In the genomic region with DNA sequence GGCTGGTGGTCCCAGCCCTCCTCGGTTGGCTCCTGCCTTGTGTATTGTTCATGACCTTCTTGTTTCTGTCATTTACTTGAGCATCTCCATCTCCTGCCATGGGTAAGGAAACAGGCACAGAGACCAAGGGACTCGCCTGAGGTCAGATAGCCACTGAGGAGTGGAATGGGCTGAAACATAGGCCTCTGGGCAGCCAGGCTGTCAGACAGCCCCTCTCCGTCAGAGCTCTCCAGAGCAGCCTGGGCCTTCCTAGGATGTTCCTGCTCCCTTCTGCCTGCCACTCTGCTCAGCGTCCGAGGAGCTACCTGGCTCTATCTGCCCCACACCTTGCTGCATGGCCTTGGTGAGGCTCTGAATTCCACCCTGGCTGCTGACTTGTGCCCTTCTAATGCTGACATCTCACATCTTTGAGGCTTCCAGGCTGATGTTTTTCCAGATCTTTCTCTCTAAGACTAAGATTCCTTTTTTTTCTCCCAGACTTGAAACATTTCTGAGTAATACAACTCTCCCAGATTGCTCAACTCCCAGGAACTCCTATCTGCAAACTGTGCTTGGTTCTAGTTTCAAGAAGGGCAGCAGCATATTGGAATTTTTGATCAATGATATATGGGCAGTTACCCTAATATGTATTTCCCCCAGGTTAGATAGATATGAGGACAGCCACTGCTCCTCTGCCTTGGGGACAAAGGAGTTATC, we compare ENCODE assay signal across 8 cellular contexts.
DNase-seq lines count a peak whose midpoint lies in the region; ATAC-seq lines count a peak whose summit lies in the region.

No MANE protein-coding gene starts in this region.

- H3K36me3 Mint-ChIP-seq in T-cell = no peaks in the 10 kb centered on the region

- no peaks in the 10 kb centered on the region for H3K4me1 Mint-ChIP-seq in stimulated activated naive CD8-positive, alpha-beta T cell treated with anti-CD3 and anti-CD28 coated beads, Interleukin-15, amount 100 ng/mL, for 72 hours
- H3K4me1 Mint-ChIP-seq in T-cell = no peaks in the 10 kb centered on the region

- no peak overlapping the region for H3K27ac Mint-ChIP-seq in stimulated activated naive CD8-positive, alpha-beta T cell treated with anti-CD3 and anti-CD28 coated beads, Interleukin-15, amount 100 ng/mL, for 72 hours
- H3K27ac Mint-ChIP-seq in T-cell = no peak overlapping the region

- no peak overlapping the region; the same call in 1 of the 2 replicates for H3K9ac ChIP-seq in BLaER1

- no peaks in the 10 kb centered on the region for H3K9me3 Mint-ChIP-seq in stimulated activated naive CD8-positive, alpha-beta T cell treated with anti-CD3 and anti-CD28 coated beads, Interleukin-15, amount 100 ng/mL, for 72 hours
- H3K9me3 Mint-ChIP-seq in T-cell = no peaks in the 10 kb centered on the region

- CTCF ChIA-PET in T-cell (lab: Charles Lee) = no interaction called here

- H3K9me3 ChIP-seq in BLaER1 = no peaks in the 10 kb centered on the region

- H3K4me1 ChIP-seq in BLaER1 = peaks cover 31% of the 10 kb centered on the region

- peak overlapping the region; percentile 94 for H3K4me2 ChIP-seq in BLaER1

- DNase-seq in left cardiac atrium (no peak), skeletal muscle cell (ENCODE audit: low read depth) (peak; percentile 54), T-cell (no peak), NCI-H510A treated with DMSO at 0.1 percent for 48 hours (lab: John Stamatoyannopoulos, UW) (no peak)
- no peak for DNase-seq in stimulated activated naive CD8-positive, alpha-beta T cell treated with anti-CD3 and anti-CD28 coated beads, Interleukin-15, amount 100 ng/mL, for 72 hours
- DNase-seq in activated naive CD4-positive, alpha-beta T cell (lab: John Stamatoyannopoulos, UW) = no peak

- no peaks in the 10 kb centered on the region for H3K36me3 ChIP-seq in BLaER1

- no peak overlapping the region for H3K4me3 Mint-ChIP-seq in stimulated activated naive CD8-positive, alpha-beta T cell treated with anti-CD3 and anti-CD28 coated beads, Interleukin-15, amount 100 ng/mL, for 72 hours
- no peak overlapping the region for H3K4me3 Mint-ChIP-seq in T-cell

- H3K4me3 ChIP-seq in BLaER1 = peak overlapping the region; percentile 10; the same call in 1 of the 2 replicates
- no peak overlapping the region for H3K4me3 ChIP-seq in skeletal muscle cell (ENCODE audit: low read depth, low read length)

- no peaks in the 10 kb centered on the region for H4K20me1 ChIP-seq in BLaER1

- peak; percentile 18 to 20 for ATAC-seq in left cardiac atrium
- no peak for ATAC-seq in stimulated activated naive CD8-positive, alpha-beta T cell treated with anti-CD3 and anti-CD28 coated beads, Interleukin-15, amount 100 ng/mL, for 72 hours
- no peak for ATAC-seq in T-cell (replicated peaks in 1 of 4)

- intact Hi-C loops in left cardiac atrium (cut with DNase I) = loop anchor here in 1 of 2 donors (2.0 kb wide), 1 partner anchor 33 kb away; no protein-coding TSS in a partner anchor

- no peaks in the 10 kb centered on the region for H3K27me3 ChIP-seq in BLaER1

- peaks cover 31% of the 10 kb centered on the region for H3K27me3 Mint-ChIP-seq in stimulated activated naive CD8-positive, alpha-beta T cell treated with anti-CD3 and anti-CD28 coated beads, Interleukin-15, amount 100 ng/mL, for 72 hours
- H3K27me3 Mint-ChIP-seq in T-cell = peaks cover 1 to 4% of the 10 kb centered on the region in 2 donors

- POLR2A ChIA-PET in T-cell (lab: Charles Lee) = no interaction called here

- peak overlapping the region; percentile 52 for H3K27ac ChIP-seq in BLaER1
- H3K27ac ChIP-seq in angular gyrus (ENCODE audit: low read depth, low read length) = peak overlapping the region; percentile 62

Comparison
In these comparisons a context has a peak if more than half of its experiments do, and no peak if none do; other contexts are left out.
1. ATAC-seq: peak in left cardiac atrium (2 of 2); none in stimulated activated naive CD8-positive, alpha-beta T cell treated with anti-CD3 and anti-CD28 coated beads, Interleukin-15, amount 100 ng/mL, for 72 hours (single experiment) and T-cell (0 of 4).